8 cellular contexts compared by ENCODE assay signal in genomic region chr17:68101992-68102758, GRCh38.
A peak's percentile ranks its signal among the peaks of the same experiment; 100 is the strongest.
DNase-seq lines count a peak whose midpoint lies in the region; ATAC-seq and TF ChIP-seq lines count a peak whose summit lies in the region.

No MANE protein-coding gene starts in this region.

- peak overlapping the region; percentile 79 for H3K4me3 ChIP-seq in HUES6 (ENCODE audit: low read depth, low read length)
- H3K4me3 ChIP-seq in fibroblast of pulmonary artery (replicated peaks; ENCODE audit: low read depth, low read length) = peak overlapping the region; percentile 73
- peak overlapping the region; percentile 58 for H3K4me3 ChIP-seq in neuron (ENCODE audit: low read length)

- peak overlapping the region; percentile 84 for H3K9ac ChIP-seq in HUES6 (ENCODE audit: low read length)

- H3K4me1 ChIP-seq in HUES6 (ENCODE audit: control insufficient read depth, insufficient read depth, low read length) (no peaks in the 10 kb centered on the region), neuron (ENCODE audit: insufficient read depth, low read length) (peaks cover 11% of the 10 kb centered on the region)

- no peak for TF ChIP-seq CTCF in fibroblast of pulmonary artery (IDR thresholded peaks at IDR 0.05; ENCODE audit: low read length, missing control alignments)

- H3K27ac ChIP-seq in HUES6 (ENCODE audit: low read depth, low read length) = peak overlapping the region; percentile 35; the same call in 1 of the 2 replicates

- H3K9me3 ChIP-seq in HUES6 (ENCODE audit: control insufficient read depth, insufficient read depth, low read depth, low read length) (0 out of 2 replicates have a peak, but pooled peaks cover 2% of the 10 kb centered on the region), neuron (ENCODE audit: low read length) (no peaks in the 10 kb centered on the region)

- peak; percentile 14 for DNase-seq in COLO668 (lab: John Stamatoyannopoulos, UW; ENCODE audit: unreplicated experiment)
- DNase-seq in activated T-cell treated with anti-CD3 and anti-CD28 coated beads for 4 hours = peak; percentile 11
- DNase-seq in fibroblast of pulmonary artery (ENCODE audit: low read depth) = peak; percentile 10
- no peak for DNase-seq in NCI-H2107 treated with DMSO at 0.1 percent for 48 hours (lab: John Stamatoyannopoulos, UW; ENCODE audit: unreplicated experiment)
- no peak for DNase-seq in SKM-1 (lab: John Stamatoyannopoulos, UW; ENCODE audit: unreplicated experiment)

- H3K27me3 ChIP-seq in HUES6 (ENCODE audit: control insufficient read depth, insufficient read depth, low read length) = peaks cover 23% of the 10 kb centered on the region
- no peaks in the 10 kb centered on the region for H3K27me3 ChIP-seq in neuron (ENCODE audit: insufficient read depth, low read length)

- peak overlapping the region; percentile 89 for H2AFZ ChIP-seq in neuron (ENCODE audit: low read depth, low read length)

- no peaks in the 10 kb centered on the region for H3K36me3 ChIP-seq in HUES6 (ENCODE audit: control insufficient read depth, insufficient read depth, low read length)
- H3K36me3 ChIP-seq in neuron (ENCODE audit: insufficient read depth, low read length) = no peaks in the 10 kb centered on the region

- ATAC-seq in GM19324 (IDR thresholded peaks at IDR 0.05; ENCODE audit: low FRiP score, unreplicated experiment) = no peak

Comparison
In these comparisons a context has a peak if more than half of its experiments do, and no peak if none do; other contexts are left out.
1. DNase-seq: peak in COLO668 (single experiment), activated T-cell treated with anti-CD3 and anti-CD28 coated beads for 4 hours (single experiment) and fibroblast of pulmonary artery (single experiment); none in NCI-H2107 treated with DMSO at 0.1 percent for 48 hours (single experiment) and SKM-1 (single experiment).
2. Peak in every context shown above with its lines, with median percentiles within 50 percentile points of each other: H3K4me3 ChIP-seq.